In the genomic region with DNA sequence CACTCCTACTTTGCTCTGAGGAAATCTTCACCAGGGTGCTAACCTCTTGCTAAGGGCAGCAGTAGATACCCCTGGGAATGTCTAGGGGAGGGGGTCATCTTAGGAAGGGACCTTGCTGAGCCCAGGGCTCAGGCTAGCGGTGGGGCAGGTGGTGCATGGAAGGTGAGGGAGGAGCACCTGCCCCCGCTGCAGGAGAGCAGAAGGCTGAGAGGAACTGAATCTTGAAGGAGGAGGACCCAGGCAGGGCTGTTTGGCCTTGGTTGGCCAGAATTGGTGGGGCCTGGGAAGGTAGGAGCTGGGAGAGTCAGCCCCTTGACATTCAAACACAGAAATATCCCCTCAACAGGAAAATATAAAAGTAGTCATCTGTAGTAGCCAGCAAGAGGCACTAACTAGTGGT, we compare ENCODE assay signal across 12 cellular contexts. TPM values are rescaled to one million over a fixed set of nuclear protein-coding genes. Genes with fewer than 3 reads are reported as not detected.
A peak's percentile ranks its signal among the peaks of the same experiment; 100 is the strongest.
DNase-seq lines count a peak whose midpoint lies in the region; ATAC-seq and TF ChIP-seq lines count a peak whose summit lies in the region.
"Had no signal": no experiment of that assay in that cellular context is flagged by ENCODE, and none has a peak within 500 bp of the region (broad histone marks: within the 10 kb centered on the region; RNA-seq: fewer than 3 reads in every experiment).

No MANE protein-coding gene starts in this region.

- no peak overlapping the region for H4K91ac ChIP-seq in neuronal stem cell (ENCODE audit: low read depth, low read length, poor library complexity)

- TF ChIP-seq CTCF in smooth muscle cell (IDR thresholded peaks at IDR 0.05; ENCODE audit: borderline replicate concordance, insufficient read depth, poor library complexity, severe bottlenecking) = no peak

- H3K9me3 ChIP-seq in neuronal stem cell (replicated peaks in 1 of 2; ENCODE audit: control insufficient read depth in 2 of 2, insufficient read depth in 1 of 2, low read depth in 1 of 2, low read length in 2 of 2) (no peaks in the 10 kb centered on the region), smooth muscle cell (replicated peaks; ENCODE audit: low read depth) (no peaks in the 10 kb centered on the region)
- H3K9me3 ChIP-seq: neutrophil had no signal

- H3K79me1 ChIP-seq in neuronal stem cell (ENCODE audit: low read depth, low read length) = no peaks in the 10 kb centered on the region

- H3K4ac ChIP-seq in neuronal stem cell (ENCODE audit: low read length) = no peak overlapping the region

- no peak overlapping the region for H2BK15ac ChIP-seq in neuronal stem cell (ENCODE audit: low read length)

- no CpG with 5 or more reads among the region's 2 CpGs for WGBS in neuronal stem cell (ENCODE audit: extremely low coverage in 2 of 2, insufficient read length in 2 of 2, insufficient replicate concordance in 1 of 2), 2 donors
- 88% methylated on average over 2 of the region's 2 CpGs for WGBS in smooth muscle cell (ENCODE audit: low lambda C conversion rate)

- peak overlapping the region; percentile 63 for H3K18ac ChIP-seq in neuronal stem cell (ENCODE audit: low read length)

- H3K14ac ChIP-seq in neuronal stem cell (ENCODE audit: low read length) = no peak overlapping the region

- H3K27me3 ChIP-seq in neuronal stem cell (ENCODE audit: control insufficient read depth in 3 of 3, insufficient read depth in 3 of 3, low read depth in 1 of 3, low read length in 3 of 3) = peaks cover 0 to 17% (median 0%) of the 10 kb centered on the region in 3 experiments
- no peaks in the 10 kb centered on the region for H3K27me3 ChIP-seq in smooth muscle cell (ENCODE audit: low read depth)

- H3K36me3 ChIP-seq in neuronal stem cell (replicated peaks in 1 of 2; ENCODE audit: control insufficient read depth in 2 of 2, insufficient read depth in 2 of 2, low read length in 2 of 2) (no peaks in the 10 kb centered on the region), smooth muscle cell (ENCODE audit: low read depth) (no peaks in the 10 kb centered on the region)
- H3K36me3 ChIP-seq: neutrophil had no signal

- DNase-seq in SKM-1 treated with dmso at 0.1 percent for 144 hours (lab: John Stamatoyannopoulos, UW; ENCODE audit: unreplicated experiment) (peak; percentile 35), neuronal stem cell (ENCODE audit: low spot score) (no peak), smooth muscle cell (lab: John Stamatoyannopoulos, UW; ENCODE audit: unreplicated experiment) (no peak), NCI-H2196 treated with DMSO at 0.1 percent for 48 hours (lab: John Stamatoyannopoulos, UW; ENCODE audit: unreplicated experiment) (no peak)
- DNase-seq: IMR-90, SHP77 treated with DMSO at 0.1 percent for 48 hours had no signal

- no peaks in the 10 kb centered on the region for H3K79me2 ChIP-seq in smooth muscle cell (ENCODE audit: low read depth)

- no peak overlapping the region for H2BK12ac ChIP-seq in neuronal stem cell (ENCODE audit: low read length)

- H3K4me2 ChIP-seq in neuronal stem cell (ENCODE audit: insufficient read depth, low read length, poor library complexity, severe bottlenecking) = no peak overlapping the region
- H3K4me2 ChIP-seq in smooth muscle cell = no peak overlapping the region

- H2AK5ac ChIP-seq in neuronal stem cell (ENCODE audit: low read depth, low read length) = no peak overlapping the region

- H4K8ac ChIP-seq in neuronal stem cell (ENCODE audit: low read depth, low read length) = no peak overlapping the region

- H2AFZ ChIP-seq in neuronal stem cell (ENCODE audit: low read length) (no peak overlapping the region), smooth muscle cell (ENCODE audit: low read depth) (no peak overlapping the region)

- no peak overlapping the region for H3K27ac ChIP-seq in neuronal stem cell (replicated peaks; ENCODE audit: low read length)
- no peak overlapping the region for H3K27ac ChIP-seq in smooth muscle cell (ENCODE audit: low read depth)
- H3K27ac ChIP-seq: neutrophil had no signal

- H2BK5ac ChIP-seq in neuronal stem cell (ENCODE audit: low read length) = no peak overlapping the region

- no peaks in the 10 kb centered on the region for H4K20me1 ChIP-seq in smooth muscle cell (ENCODE audit: low read depth)

- no peak overlapping the region for H3K23ac ChIP-seq in neuronal stem cell (ENCODE audit: low read depth, low read length, poor library complexity)

- H3K4me1 ChIP-seq in neuronal stem cell (ENCODE audit: control insufficient read depth in 2 of 2, insufficient read depth in 1 of 2, low read depth in 1 of 2, low read length in 2 of 2) (peaks cover 0 to 9% of the 10 kb centered on the region in 2 donors), smooth muscle cell (ENCODE audit: low read depth) (peaks cover 6% of the 10 kb centered on the region)

- no peaks in the 10 kb centered on the region for H3F3A ChIP-seq in smooth muscle cell (ENCODE audit: low read depth)

- no peak overlapping the region for H3K9ac ChIP-seq in neuronal stem cell (ENCODE audit: low read depth, low read length, poor library complexity)
- no peak overlapping the region for H3K9ac ChIP-seq in smooth muscle cell (ENCODE audit: low read depth)

- H3K4me3 ChIP-seq in neuronal stem cell (ENCODE audit: low read length in 2 of 2) (no peak overlapping the region), smooth muscle cell (no peak overlapping the region)

- ATAC-seq in GM18511 (IDR thresholded peaks at IDR 0.05; ENCODE audit: unreplicated experiment) (peak; percentile 37), HG02610 (IDR thresholded peaks at IDR 0.05; ENCODE audit: unreplicated experiment) (peak; percentile 32), GM21619 (IDR thresholded peaks at IDR 0.05; ENCODE audit: unreplicated experiment) (no peak)

- H2BK120ac ChIP-seq in neuronal stem cell (ENCODE audit: low read depth, low read length) = no peak overlapping the region

RNA-seq across cellular contexts. Expression of gene CALHM3, which starts 7.0 kb away (rescaled TPM):
- not detected for polyA plus RNA-seq in neuronal stem cell (2013, experiment 1 of 2)
- polyA plus RNA-seq in neuronal stem cell (2013, experiment 2 of 2) = 0.01 TPM
- not detected in 2 replicates for total RNA-seq in smooth muscle cell
- not detected in 2 replicates for polyA plus RNA-seq in smooth muscle cell
- total RNA-seq: IMR-90 had no signal
- polyA plus RNA-seq: IMR-90 had no signal

RNA-seq across cellular contexts. Expression of gene CALHM1, which starts 13.3 kb away (rescaled TPM):
- polyA plus RNA-seq in neuronal stem cell (2013, experiment 1 of 2) = 0.06 TPM
- 0.04 TPM for polyA plus RNA-seq in neuronal stem cell (2013, experiment 2 of 2)
- total RNA-seq in smooth muscle cell = not detected in 2 replicates
- polyA plus RNA-seq in smooth muscle cell = 0.05 TPM in 1 of 2 replicates, not detected in the other
- total RNA-seq: fibroblast of villous mesenchyme, IMR-90 had no signal
- polyA plus RNA-seq: adipose tissue, IMR-90 had no signal

RNA-seq across cellular contexts. Expression of gene CALHM2, which starts 19.8 kb away (rescaled TPM):
- polyA plus RNA-seq in neuronal stem cell (2013, experiment 1 of 2) = 6.0 TPM
- 6.5 TPM for polyA plus RNA-seq in neuronal stem cell (2013, experiment 2 of 2)
- total RNA-seq in smooth muscle cell = 3.1 and 4.0 TPM in 2 replicates
- 6.2 and 8.6 TPM in 2 replicates for polyA plus RNA-seq in smooth muscle cell

RNA-seq across cellular contexts. Expression of gene NEURL1, which starts 21.5 kb away (rescaled TPM):
- 1.4 TPM for polyA plus RNA-seq in neuronal stem cell (2013, experiment 1 of 2)
- 1.7 TPM for polyA plus RNA-seq in neuronal stem cell (2013, experiment 2 of 2)
- total RNA-seq in smooth muscle cell = 0.04 and 0.40 TPM in 2 replicates
- polyA plus RNA-seq in smooth muscle cell = 0.91 and 1.1 TPM in 2 replicates
